Comparison of ENCODE assay signal across 8 cellular contexts in the genomic region with DNA sequence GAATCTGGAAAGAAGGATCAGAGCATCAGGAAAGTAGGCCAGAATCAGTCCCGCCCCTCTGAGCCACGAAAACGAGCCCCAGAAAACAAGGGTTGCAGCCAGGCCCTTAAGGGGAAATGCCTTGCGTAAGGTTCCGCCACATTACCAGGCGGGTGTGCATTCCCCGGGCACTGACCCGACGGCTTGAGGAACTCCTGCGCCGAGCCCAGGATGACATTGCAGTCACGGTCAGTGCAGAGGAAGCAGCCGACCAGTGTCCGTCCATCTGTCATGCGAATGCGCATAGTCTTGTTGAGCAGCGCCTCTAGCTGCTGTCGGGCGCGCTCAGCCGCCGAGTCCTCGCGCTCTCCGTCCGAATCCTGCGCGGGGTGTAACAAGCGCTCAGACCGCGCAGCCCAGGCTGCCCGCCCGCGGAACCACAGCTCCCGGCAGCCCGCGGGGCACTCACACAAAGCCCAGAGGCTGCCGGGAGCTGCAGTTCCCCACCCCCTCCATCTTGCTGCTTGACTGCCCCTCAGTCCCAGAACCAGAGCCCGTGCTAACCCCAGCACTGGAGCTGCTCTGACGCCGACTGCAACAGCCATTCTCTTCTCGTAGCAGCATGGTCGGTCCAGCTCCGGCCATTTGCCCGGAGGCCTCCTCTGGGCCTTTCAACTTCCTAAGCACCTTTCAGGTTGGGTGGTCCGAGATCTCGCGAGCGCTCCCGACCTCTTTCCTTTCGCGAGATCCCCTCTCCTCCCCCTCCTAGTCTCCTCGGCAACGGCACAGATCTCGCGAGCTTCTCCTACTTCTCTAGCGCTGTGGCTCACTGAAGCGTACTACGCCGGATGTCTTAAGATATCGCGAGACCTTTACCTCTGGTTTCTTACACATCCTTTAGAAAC. TPM values are rescaled to one million over a fixed set of nuclear protein-coding genes. Genes with fewer than 3 reads are reported as not detected.
A peak's percentile ranks its signal among the peaks of the same experiment; 100 is the strongest.
DNase-seq lines count a peak whose midpoint lies in the region; ATAC-seq and TF ChIP-seq lines count a peak whose summit lies in the region.

A gene with protein sequence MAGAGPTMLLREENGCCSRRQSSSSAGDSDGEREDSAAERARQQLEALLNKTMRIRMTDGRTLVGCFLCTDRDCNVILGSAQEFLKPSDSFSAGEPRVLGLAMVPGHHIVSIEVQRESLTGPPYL (minus strand): TSS at position 720 of the 884 bp plus-strand sequence. CDS start 96 bp downstream, at position 624.

- intact Hi-C loops in CD4-positive, alpha-beta memory T cell (cut with micrococcal nuclease), result loop anchor here (1.0 to 5.0 kb wide), 7 partner anchors 15 to 285 kb away; a partner anchor contains a TSS
- intact Hi-C loops in activated CD4-positive, alpha-beta memory T cell treated with anti-CD3 and anti-CD28 coated beads for 36 hours (cut with micrococcal nuclease), result loop anchor here (1.0 to 10.0 kb wide), 7 partner anchors 15 to 171 kb away; no protein-coding TSS in a partner anchor
- intact Hi-C loops in lower lobe of right lung (cut with DNase I), result no loop called here

- peak; percentile 43 for TF ChIP-seq CTCF in lower lobe of right lung (IDR thresholded peaks at IDR 0.05)

- H3K27me3 ChIP-seq in CD4-positive, alpha-beta memory T cell (ENCODE audit: insufficient read depth, low read length), result no peaks in the 10 kb centered on the region
- no peaks in the 10 kb centered on the region for H3K27me3 ChIP-seq in ectodermal cell (ENCODE audit: control insufficient read depth, insufficient read depth, low read length, poor library complexity, severe bottlenecking)
- H3K27me3 ChIP-seq in lower lobe of right lung (ENCODE audit: low read depth), result no peaks in the 10 kb centered on the region

- peak; percentile 75 for ATAC-seq in GM19438 (IDR thresholded peaks at IDR 0.05; ENCODE audit: low read depth, unreplicated experiment)
- ATAC-seq in HG03575 (IDR thresholded peaks at IDR 0.05; ENCODE audit: extremely low read depth, insufficient number of reproducible peaks, low FRiP score, unreplicated experiment), result peak; percentile 48
- peak; percentile 91 to 93 for ATAC-seq in lower lobe of right lung

- CTCF ChIA-PET in CD4-positive, alpha-beta memory T cell (lab: Charles Lee; ENCODE audit: partially characterized antibody), result interaction anchor here (0.6 to 2.6 kb wide), 19 partner anchors 11 to 225 kb away, joined by 3 to 16 read pairs (median 4); a partner anchor contains a TSS
- CTCF ChIA-PET in activated CD4-positive, alpha-beta memory T cell treated with anti-CD3 and anti-CD28 coated beads for 36 hours (lab: Charles Lee), result interaction anchor here (0.6 to 2.6 kb wide), 21 partner anchors 8 to 222 kb away, joined by 3 to 32 read pairs (median 5); a partner anchor contains a TSS

- no peak within 1 kb of the TSS for H3K27ac Mint-ChIP-seq in CD4-positive, alpha-beta memory T cell
- no peak within 1 kb of the TSS for H3K27ac Mint-ChIP-seq in activated CD4-positive, alpha-beta memory T cell treated with anti-CD3 and anti-CD28 coated beads for 36 hours

- H3K36me3 ChIP-seq in CD4-positive, alpha-beta memory T cell (ENCODE audit: insufficient read depth, low read length), result peaks cover 10% of the 10 kb centered on the region
- H3K36me3 ChIP-seq in ectodermal cell (ENCODE audit: control insufficient read depth, insufficient read depth, low read length), result peaks cover 11% of the 10 kb centered on the region
- peaks cover 42% of the 10 kb centered on the region for H3K36me3 ChIP-seq in lower lobe of right lung

- WGBS in ectodermal cell, 2 experiments, result 1% methylated on average over 62 of the region's 62 CpGs

- no peaks in the 10 kb centered on the region for H3K9me3 Mint-ChIP-seq in CD4-positive, alpha-beta memory T cell
- H3K9me3 Mint-ChIP-seq in activated CD4-positive, alpha-beta memory T cell treated with anti-CD3 and anti-CD28 coated beads for 36 hours, result no peaks in the 10 kb centered on the region

- no peaks in the 10 kb centered on the region for H3K27me3 Mint-ChIP-seq in CD4-positive, alpha-beta memory T cell
- H3K27me3 Mint-ChIP-seq in activated CD4-positive, alpha-beta memory T cell treated with anti-CD3 and anti-CD28 coated beads for 36 hours, result no peaks in the 10 kb centered on the region

- no peak within 1 kb of the TSS for H3K4me3 Mint-ChIP-seq in CD4-positive, alpha-beta memory T cell
- H3K4me3 Mint-ChIP-seq in activated CD4-positive, alpha-beta memory T cell treated with anti-CD3 and anti-CD28 coated beads for 36 hours, result no peak within 1 kb of the TSS

- H3K36me3 Mint-ChIP-seq in CD4-positive, alpha-beta memory T cell, result peaks cover 5 to 9% of the 10 kb centered on the region in 2 donors
- peaks cover 17% of the 10 kb centered on the region for H3K36me3 Mint-ChIP-seq in activated CD4-positive, alpha-beta memory T cell treated with anti-CD3 and anti-CD28 coated beads for 36 hours

- H3K4me1 Mint-ChIP-seq in CD4-positive, alpha-beta memory T cell, result peaks cover under 1 to 11% (median 7%) of the 10 kb centered on the region in 4 donors
- peaks cover 25% of the 10 kb centered on the region for H3K4me1 Mint-ChIP-seq in activated CD4-positive, alpha-beta memory T cell treated with anti-CD3 and anti-CD28 coated beads for 36 hours (ENCODE audit: low read depth)

- H3K27ac ChIP-seq in CD4-positive, alpha-beta memory T cell (ENCODE audit: low read depth, low read length), result peak within 1 kb of the TSS; percentile 81
- H3K27ac ChIP-seq in ectodermal cell (ENCODE audit: insufficient read depth, low read depth, low read length, poor library complexity, severe bottlenecking) (peak within 1 kb of the TSS; percentile 94), lower lobe of right lung (peak within 1 kb of the TSS; percentile 84)

- POLR2A ChIA-PET in CD4-positive, alpha-beta memory T cell (lab: Charles Lee; ENCODE audit: partially characterized antibody), result interaction anchor here (0.7 to 5.1 kb wide), 29 partner anchors 11 to 527 kb away, joined by 3 to 73 read pairs (median 6); a partner anchor contains a TSS
- POLR2A ChIA-PET in activated CD4-positive, alpha-beta memory T cell treated with anti-CD3 and anti-CD28 coated beads for 36 hours (lab: Charles Lee), result interaction anchor here (0.5 to 2.3 kb wide), 15 partner anchors 12 to 525 kb away, joined by 3 to 20 read pairs (median 5); a partner anchor contains a TSS

- peaks cover 32% of the 10 kb centered on the region for H3K4me1 ChIP-seq in CD4-positive, alpha-beta memory T cell (ENCODE audit: insufficient read depth, low read length)
- peaks cover 24% of the 10 kb centered on the region for H3K4me1 ChIP-seq in ectodermal cell (ENCODE audit: control insufficient read depth, insufficient read depth, low read length)
- H3K4me1 ChIP-seq in lower lobe of right lung, result peaks cover 33% of the 10 kb centered on the region

- peak within 1 kb of the TSS; percentile 67 to 96 for H3K4me3 ChIP-seq in CD4-positive, alpha-beta memory T cell (ENCODE audit: low read length in 2 of 2)
- peak within 1 kb of the TSS; percentile 74 for H3K4me3 ChIP-seq in ectodermal cell (ENCODE audit: insufficient read depth, low read depth, low read length)
- H3K4me3 ChIP-seq in lower lobe of right lung, result peak within 1 kb of the TSS; percentile 81

- no peaks in the 10 kb centered on the region for H3K9me3 ChIP-seq in CD4-positive, alpha-beta memory T cell (ENCODE audit: control insufficient read depth in 1 of 2, low read length in 2 of 2)
- H3K9me3 ChIP-seq in ectodermal cell (ENCODE audit: control insufficient read depth, low read length) (no peaks in the 10 kb centered on the region), lower lobe of right lung (no peaks in the 10 kb centered on the region)

- DNase-seq in CD4-positive, alpha-beta memory T cell, result peak; percentile 97 to 99 (median 98)
- peak; percentile 100 for DNase-seq in NCI-H82 (lab: John Stamatoyannopoulos, UW)
- DNase-seq in activated CD4-positive, alpha-beta memory T cell treated with anti-CD3 and anti-CD28 coated beads for 36 hours, result peak; percentile 97
- peak; percentile 97 for DNase-seq in lower lobe of right lung
- DNase-seq in stimulated activated CD4-positive, alpha-beta T cell treated with anti-CD3 and anti-CD28 coated beads, TNF-alpha, amount 100 ng/mL, for 24 hours (ENCODE audit: low read depth in 3 of 3), result peak; percentile 83 to 92 (median 88)

RNA-seq across cellular contexts. Expression of the gene that starts here (rescaled TPM):
- 10 to 100 TPM; 23.1 to 25.8 TPM for total RNA-seq in CD4-positive, alpha-beta memory T cell
- 100 to 1,000 TPM; 139 to 149 TPM for polyA plus RNA-seq in CD4-positive, alpha-beta memory T cell
- total RNA-seq in activated CD4-positive, alpha-beta memory T cell treated with anti-CD3 and anti-CD28 coated beads for 36 hours, result 10 to 100 TPM; 68.2 to 74.7 TPM
- polyA plus RNA-seq in ectodermal cell (2013, experiment 1 of 4), result 46.7 TPM
- 34.2 TPM for polyA plus RNA-seq in ectodermal cell (2013, experiment 2 of 4)
- 55.3 TPM for polyA plus RNA-seq in ectodermal cell (2013, experiment 3 of 4)
- polyA plus RNA-seq in ectodermal cell (2013, experiment 4 of 4), result 48.9 TPM
- total RNA-seq in lower lobe of right lung, result 61.5 TPM

Comparison
In these comparisons a context has a peak if more than half of its experiments do, and no peak if none do; other contexts are left out.
1. Peak in every context shown above with its lines: DNase-seq, ATAC-seq, H3K4me3 ChIP-seq and H3K27ac ChIP-seq.